21 cellular contexts compared by ENCODE assay signal in the genomic region with DNA sequence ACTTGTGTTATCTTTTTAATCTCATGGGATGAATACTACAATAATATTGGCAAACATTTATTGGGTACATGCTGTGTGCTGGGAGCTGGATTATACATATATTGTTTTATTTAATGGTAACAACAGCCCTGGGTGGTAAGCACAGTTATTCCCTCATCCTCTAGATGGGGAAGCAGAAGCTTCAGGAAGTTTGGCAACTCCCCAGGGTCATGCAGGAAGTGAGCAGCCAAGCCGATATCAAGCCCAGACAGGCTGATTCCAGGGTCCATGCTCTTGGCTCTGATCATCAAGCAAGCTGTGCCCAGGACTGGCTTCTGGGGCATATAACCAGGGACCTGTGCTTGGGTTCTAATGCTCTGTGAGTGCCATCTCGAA.
"Had no signal": no experiment of that assay in that cellular context is flagged by ENCODE, and none has a peak within 500 bp of the region (broad histone marks: within the 10 kb centered on the region; RNA-seq: fewer than 3 reads in every experiment).

No MANE protein-coding gene starts in this region.

- H3K27me3 ChIP-seq: adrenal gland, ascending aorta, brain microvascular endothelial cell, tibial artery had no signal

- FAIRE-seq: colon, endothelial cell of umbilical vein, kidney, urothelium cell line had no signal

- H3K4me3 ChIP-seq: adrenal gland, ascending aorta, lower lobe of right lung, tibial artery had no signal

- ATAC-seq: activated T-helper 17 cell treated with anti-CD3 and anti-CD28 coated beads, Interleukin-2, amount 50 U/mL, for 72 hours; effector memory CD8-positive, alpha-beta T cell; lower lobe of right lung; right cardiac atrium; WTC11 had no signal

- H3K36me3 ChIP-seq: adrenal gland, ascending aorta, brain microvascular endothelial cell, lower lobe of right lung, tibial artery had no signal

- DNase-seq: activated CD8-positive, alpha-beta memory T cell treated with anti-CD3 and anti-CD28 coated beads for 24 hours; activated CD8-positive, alpha-beta memory T cell treated with anti-CD3 and anti-CD28 coated beads, Interleukin-2, amount 50 U/mL, for 4 hours; activated T-cell treated with anti-CD3 and anti-CD28 coated beads, Interleukin-2, amount 50 U/mL, for 24 hours; brain microvascular endothelial cell; effector memory CD8-positive, alpha-beta T cell; kidney; lower lobe of right lung; naive B cell; nucleus accumbens; right cardiac atrium; stimulated activated CD4-positive, alpha-beta T cell treated with anti-CD3 and anti-CD28 coated beads, Interleukin-12 subunit alpha, Interleukin-12 subunit beta, amount 100 ng/mL, for 4 hours; stimulated activated CD4-positive, alpha-beta T cell treated with anti-CD3 and anti-CD28 coated beads, Interleukin-4, amount 100 ng/mL, for 4 hours; tibial artery had no signal

- H3K27ac ChIP-seq: adrenal gland, ascending aorta, brain microvascular endothelial cell, lower lobe of right lung, parathyroid adenoma, tibial artery had no signal
